8 cellular contexts compared by ENCODE assay signal in the genomic region with DNA sequence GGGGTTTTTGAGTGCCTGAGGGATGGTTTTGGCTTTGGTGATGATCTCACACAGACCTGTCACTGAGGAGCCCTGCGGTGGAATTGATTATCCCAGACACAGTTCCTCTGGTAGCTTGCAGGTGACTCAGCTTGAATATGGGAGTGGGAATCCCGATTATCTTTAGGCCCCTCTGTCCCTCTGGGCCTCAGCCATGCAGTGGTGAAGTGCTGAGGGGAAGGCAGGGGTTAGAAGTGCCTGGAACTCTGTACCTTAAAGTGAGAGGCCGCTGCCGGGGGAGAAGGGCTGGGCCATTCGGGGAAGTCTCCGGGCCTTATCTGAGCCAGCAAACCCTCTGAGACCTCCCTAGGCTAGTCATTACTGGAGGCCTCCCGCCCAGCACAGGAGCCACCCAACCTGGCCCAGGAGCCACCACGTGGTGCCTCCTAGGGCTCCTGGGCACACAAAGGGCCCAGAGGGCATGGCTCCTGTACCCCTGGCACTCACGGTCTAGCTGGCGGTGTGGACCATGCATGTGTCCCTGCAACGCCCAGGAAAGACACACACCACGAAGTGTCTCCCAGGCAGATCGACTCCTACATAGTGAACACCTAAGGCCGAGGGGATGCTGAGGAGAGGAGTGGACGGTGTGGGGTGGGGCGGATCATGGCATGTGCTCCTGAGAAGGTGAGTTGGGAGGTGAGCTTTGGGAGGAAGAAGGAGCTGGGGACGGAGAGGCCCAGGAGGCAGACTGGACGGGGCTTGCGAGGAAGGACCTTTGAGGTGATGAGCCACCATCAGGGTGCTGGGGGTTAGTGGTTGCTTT. TPM values are rescaled to one million over a fixed set of nuclear protein-coding genes. Genes with fewer than 3 reads are reported as not detected.
DNase-seq lines count a peak whose midpoint lies in the region; ATAC-seq and TF ChIP-seq lines count a peak whose summit lies in the region.

No MANE protein-coding gene starts in this region.

- no peak for TF ChIP-seq EP300 in ovary (IDR thresholded peaks at IDR 0.05)

- peak overlapping the region; percentile 62 for H3K27ac ChIP-seq in CD8-positive, alpha-beta memory T cell (ENCODE audit: low read depth, low read length)
- peak overlapping the region; percentile 99 for H3K27ac ChIP-seq in RWPE1
- H3K27ac ChIP-seq in ovary: peak overlapping the region; percentile 16 to 30

- 83 to 86% (median 83%) methylated on average over 19 of the region's 19 CpGs for WGBS in ovary, 3 donors

- peak overlapping the region; percentile 80 to 98 (median 91) for H3K27ac Mint-ChIP-seq in CD8-positive, alpha-beta memory T cell

- no peaks in the 10 kb centered on the region for H3K27me3 ChIP-seq in CD8-positive, alpha-beta memory T cell (ENCODE audit: insufficient read depth, low read length, poor library complexity, severe bottlenecking)
- H3K27me3 ChIP-seq in ovary: no peaks in the 10 kb centered on the region

- POLR2A ChIA-PET in CD8-positive, alpha-beta memory T cell (lab: Charles Lee): no interaction called here
- POLR2A ChIA-PET in RWPE1 (lab: Yijun Ruan, JAX; ENCODE audit: low non-redundant PET): interaction anchor here (1.2 kb wide), 1 partner anchor 16 kb away, joined by 4 read pairs; no protein-coding TSS in a partner anchor

- no peak for DNase-seq in CD8-positive, alpha-beta memory T cell
- DNase-seq in RWPE1 (ENCODE audit: low spot score): no peak
- peak; percentile 59 for DNase-seq in epithelial cell of esophagus (ENCODE audit: low read depth)
- no peak for DNase-seq in ovary
- no peak for DNase-seq in NOMO-1 treated with dmso at 0.1 percent for 144 hours (lab: John Stamatoyannopoulos, UW; ENCODE audit: unreplicated experiment)
- no peak for DNase-seq in NCI-H1694 treated with DMSO at 0.1 percent for 48 hours (lab: John Stamatoyannopoulos, UW)
- no peak for DNase-seq in GM13976 (ENCODE audit: low spot score)

- ATAC-seq in HG03135 (IDR thresholded peaks at IDR 0.05; ENCODE audit: unreplicated experiment): no peak

- TF ChIP-seq CTCF in RWPE1 (conservative IDR thresholded peaks at IDR 0.05; ENCODE audit: low read depth) (no peak), epithelial cell of esophagus (IDR thresholded peaks at IDR 0.05; ENCODE audit: insufficient read depth, low read depth, low read length, missing control alignments) (no peak), ovary (IDR thresholded peaks at IDR 0.05) (no peak), GM13976 (IDR thresholded peaks at IDR 0.05; ENCODE audit: borderline replicate concordance, control extremely low read depth, extremely low read depth, insufficient read depth, missing control alignments) (no peak)

- peak overlapping the region; percentile 66 to 86 (median 72) for H3K4me3 Mint-ChIP-seq in CD8-positive, alpha-beta memory T cell

- in situ Hi-C loops in GM13976 (cut with MboI; ENCODE audit: low sequenced_read_pairs, unreplicated experiment): no loop called here

- no peak for TF ChIP-seq POLR2A in ovary (IDR thresholded peaks at IDR 0.05)

- H3K27me3 Mint-ChIP-seq in CD8-positive, alpha-beta memory T cell: no peaks in the 10 kb centered on the region

- no peaks in the 10 kb centered on the region for H3K9me3 Mint-ChIP-seq in CD8-positive, alpha-beta memory T cell

- no peaks in the 10 kb centered on the region for H3K36me3 ChIP-seq in CD8-positive, alpha-beta memory T cell (ENCODE audit: insufficient read depth, low read length)
- no peaks in the 10 kb centered on the region for H3K36me3 ChIP-seq in ovary

- H3K36me3 Mint-ChIP-seq in CD8-positive, alpha-beta memory T cell: peaks cover 0 to 20% (median 0%) of the 10 kb centered on the region in 3 donors

- intact Hi-C loops in ovary (cut with DNase I): no loop called here

- peaks cover 73% of the 10 kb centered on the region for H3K4me1 ChIP-seq in CD8-positive, alpha-beta memory T cell (ENCODE audit: insufficient read depth, low read length)
- peaks cover 22% of the 10 kb centered on the region for H3K4me1 ChIP-seq in ovary (ENCODE audit: insufficient read depth)

- H3K9me3 ChIP-seq in CD8-positive, alpha-beta memory T cell (ENCODE audit: low read length): no peaks in the 10 kb centered on the region
- H3K9me3 ChIP-seq in ovary: no peaks in the 10 kb centered on the region

- H3K4me3 ChIP-seq in CD8-positive, alpha-beta memory T cell (ENCODE audit: low read length): peak overlapping the region; percentile 20
- H3K4me3 ChIP-seq in epithelial cell of esophagus (ENCODE audit: low read length): no peak overlapping the region
- no peak overlapping the region for H3K4me3 ChIP-seq in ovary

- CTCF ChIA-PET in CD8-positive, alpha-beta memory T cell (lab: Charles Lee): no interaction called here
- CTCF ChIA-PET in RWPE1 (lab: Yijun Ruan, JAX): interaction anchor here (0.6 to 1.0 kb wide), 4 partner anchors 22 to 112 kb away, joined by 3 to 5 read pairs (median 4); no protein-coding TSS in a partner anchor

- H3K4me1 Mint-ChIP-seq in CD8-positive, alpha-beta memory T cell: peaks cover 54 to 83% (median 68%) of the 10 kb centered on the region in 3 donors

RNA-seq across cellular contexts. Expression of gene HK1, which starts 56.2 kb away (rescaled TPM):
- 100 to 1,000 TPM; 151 to 153 TPM for total RNA-seq in CD8-positive, alpha-beta memory T cell
- polyA plus RNA-seq in CD8-positive, alpha-beta memory T cell: 144 TPM
- 10 to 100 TPM; 12.8 to 40.2 (median 35.8) TPM for total RNA-seq in ovary
- 10 to 100 TPM; 19.9 to 63.1 TPM for polyA plus RNA-seq in ovary

Comparison
In these comparisons a context has a peak if more than half of its experiments do, and no peak if none do; other contexts are left out.
1. H3K27ac ChIP-seq: peak in every context shown above with its lines; median percentile 99 in RWPE1; 62 in CD8-positive, alpha-beta memory T cell; 23 in ovary.